In the genomic region with DNA sequence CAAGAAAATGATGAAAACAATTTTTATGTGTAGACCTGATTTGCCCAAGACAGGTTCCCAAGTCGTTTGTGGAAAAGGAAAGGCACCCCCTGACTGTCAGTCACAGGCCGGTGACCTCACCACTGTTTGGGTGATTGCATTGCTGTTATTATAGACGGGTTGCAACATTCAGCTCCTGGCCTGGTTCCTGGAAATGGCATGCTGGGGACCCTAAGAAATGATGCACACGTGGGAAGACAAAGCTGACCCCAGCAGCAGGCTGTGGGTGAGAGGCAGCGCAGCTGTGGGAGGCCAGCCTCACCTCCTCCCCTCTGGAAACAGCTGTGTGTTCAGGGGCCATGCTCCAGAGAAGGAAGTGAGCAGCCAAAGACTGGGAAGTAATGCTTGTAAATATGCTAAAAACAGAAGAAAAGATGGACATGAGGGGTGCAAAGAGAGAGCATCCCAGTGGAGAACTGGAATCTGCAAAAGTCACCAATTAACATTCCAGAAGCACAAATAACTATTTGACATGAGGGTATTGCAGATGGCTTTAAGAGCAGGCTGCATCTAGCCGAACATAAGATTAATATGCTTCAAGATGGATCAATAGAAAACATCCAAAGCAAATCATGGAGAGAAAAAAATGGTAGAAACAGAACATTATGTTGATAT, we compare ENCODE assay signal across 10 cellular contexts. TPM values are rescaled to one million over a fixed set of nuclear protein-coding genes. Genes with fewer than 3 reads are reported as not detected.
DNase-seq lines count a peak whose midpoint lies in the region; ATAC-seq and TF ChIP-seq lines count a peak whose summit lies in the region.
"Had no signal": no experiment of that assay in that cellular context is flagged by ENCODE, and none has a peak within 500 bp of the region (broad histone marks: within the 10 kb centered on the region; RNA-seq: fewer than 3 reads in every experiment).

No MANE protein-coding gene starts in this region.

- no peaks in the 10 kb centered on the region for H3K4me1 ChIP-seq in GM23338 (ENCODE audit: insufficient read depth)

- H3F3A ChIP-seq in GM23338 (replicated peaks; ENCODE audit: low read depth): no peaks in the 10 kb centered on the region

- H3K9me3 Mint-ChIP-seq in natural killer cell treated with Interleukin-12 subunit alpha and Interleukin-12 subunit beta and Interleukin-15 and Interleukin-18, amount 100 ng/mL, for 72 hours: no peaks in the 10 kb centered on the region
- H3K9me3 Mint-ChIP-seq in natural killer cell: no peaks in the 10 kb centered on the region
- 0 out of 3 replicates have a peak, but pooled peaks cover 2% of the 10 kb centered on the region for H3K9me3 Mint-ChIP-seq in GM23338

- H2AFZ ChIP-seq in GM23338: no peak overlapping the region

- no peaks in the 10 kb centered on the region for H3K36me3 Mint-ChIP-seq in natural killer cell treated with Interleukin-12 subunit alpha and Interleukin-12 subunit beta and Interleukin-15 and Interleukin-18, amount 100 ng/mL, for 72 hours
- H3K36me3 Mint-ChIP-seq in natural killer cell: no peaks in the 10 kb centered on the region
- H3K36me3 Mint-ChIP-seq in T-helper 17 cell (ENCODE audit: low read depth): no peaks in the 10 kb centered on the region
- H3K36me3 Mint-ChIP-seq in GM23338 (ENCODE audit: low read depth): no peaks in the 10 kb centered on the region

- intact Hi-C loops in natural killer cell (cut with micrococcal nuclease): no loop called here

- H3K27me3 Mint-ChIP-seq in natural killer cell treated with Interleukin-12 subunit alpha and Interleukin-12 subunit beta and Interleukin-15 and Interleukin-18, amount 100 ng/mL, for 72 hours: peaks cover 4 to 9% of the 10 kb centered on the region in 2 donors
- H3K27me3 Mint-ChIP-seq in natural killer cell (ENCODE audit: low read depth in 2 of 2) (no peaks in the 10 kb centered on the region), T-helper 17 cell (no peaks in the 10 kb centered on the region), GM23338 (ENCODE audit: insufficient read depth, low read depth, poor library complexity) (no peaks in the 10 kb centered on the region)

- peak; percentile 51 to 70 for ATAC-seq in natural killer cell treated with Interleukin-12 subunit alpha and Interleukin-12 subunit beta and Interleukin-15 and Interleukin-18, amount 100 ng/mL, for 72 hours
- ATAC-seq in natural killer cell: no peak
- no peak for ATAC-seq in T-helper 17 cell
- ATAC-seq in GM23338: no peak
- ATAC-seq: PC-3 had no signal

- no peaks in the 10 kb centered on the region for H3K79me2 ChIP-seq in GM23338 (replicated peaks; ENCODE audit: insufficient read depth)

- peak overlapping the region; percentile 85 for H3K4me3 Mint-ChIP-seq in natural killer cell treated with Interleukin-12 subunit alpha and Interleukin-12 subunit beta and Interleukin-15 and Interleukin-18, amount 100 ng/mL, for 72 hours
- H3K4me3 Mint-ChIP-seq in natural killer cell (no peak overlapping the region), T-helper 17 cell (no peak overlapping the region), GM23338 (no peak overlapping the region)

- peak overlapping the region; percentile 70 to 83 for H3K27ac Mint-ChIP-seq in natural killer cell treated with Interleukin-12 subunit alpha and Interleukin-12 subunit beta and Interleukin-15 and Interleukin-18, amount 100 ng/mL, for 72 hours
- H3K27ac Mint-ChIP-seq in natural killer cell (no peak overlapping the region), T-helper 17 cell (peak overlapping the region; percentile 77), GM23338 (no peak overlapping the region)

- no peaks in the 10 kb centered on the region for H3K9me2 ChIP-seq in GM23338 (ENCODE audit: insufficient read depth)

- H3K9me3 ChIP-seq in T-helper 17 cell (ENCODE audit: control insufficient read depth, low read length, poor library complexity, severe bottlenecking): no peaks in the 10 kb centered on the region

- H3K27ac ChIP-seq in GM23338 (ENCODE audit: low read depth): no peak overlapping the region
- no peak overlapping the region for H3K27ac ChIP-seq in coronary artery

- H3K4me2 ChIP-seq in GM23338: no peak overlapping the region

- H3K36me3 ChIP-seq in GM23338 (ENCODE audit: insufficient read depth): no peaks in the 10 kb centered on the region

- peaks cover 61 to 68% of the 10 kb centered on the region in 2 donors for H3K4me1 Mint-ChIP-seq in natural killer cell treated with Interleukin-12 subunit alpha and Interleukin-12 subunit beta and Interleukin-15 and Interleukin-18, amount 100 ng/mL, for 72 hours (ENCODE audit: low read depth in 2 of 2)
- H3K4me1 Mint-ChIP-seq in natural killer cell (peaks cover 58 to 69% of the 10 kb centered on the region in 2 donors), T-helper 17 cell (peaks cover 44% of the 10 kb centered on the region), GM23338 (no peaks in the 10 kb centered on the region; the same call in 1 of the 3 replicates)

- DNase-seq in natural killer cell treated with Interleukin-12 subunit alpha and Interleukin-12 subunit beta and Interleukin-15 and Interleukin-18, amount 100 ng/mL, for 72 hours (ENCODE audit: low spot score): peak; percentile 76
- DNase-seq in natural killer cell: no peak
- no peak for DNase-seq in T-helper 17 cell
- peak; percentile 23 to 46 for DNase-seq in foreskin fibroblast
- peak; percentile 36 for DNase-seq in ureter (ENCODE audit: low spot score)
- DNase-seq in GM10266 (ENCODE audit: extremely low spot score): no peak
- no peak for DNase-seq in GM23338 (ENCODE audit: low spot score)
- DNase-seq in coronary artery (ENCODE audit: low spot score): no peak
- DNase-seq: PC-3 had no signal

- no peak overlapping the region for H3K4me3 ChIP-seq in foreskin fibroblast (ENCODE audit: low read depth in 1 of 2, low read length in 2 of 2)
- no peak overlapping the region for H3K4me3 ChIP-seq in GM23338
- H3K4me3 ChIP-seq in coronary artery: no peak overlapping the region
- H3K4me3 ChIP-seq: skin epidermis had no signal

- no peaks in the 10 kb centered on the region for H3K27me3 ChIP-seq in GM23338 (ENCODE audit: insufficient read depth)

- TF ChIP-seq CTCF in natural killer cell (IDR thresholded peaks at IDR 0.05): no peak
- TF ChIP-seq CTCF in foreskin fibroblast (IDR thresholded peaks at IDR 0.05; ENCODE audit: low read depth, low read length): no peak
- TF ChIP-seq CTCF in GM10266 (IDR thresholded peaks at IDR 0.05; ENCODE audit: control insufficient read depth, insufficient read depth, low read depth, missing control alignments): no peak
- no peak for TF ChIP-seq CTCF in GM23338 (conservative IDR thresholded peaks at IDR 0.05; ENCODE audit: low read depth in 2 of 2)
- no peak for TF ChIP-seq CTCF in coronary artery (IDR thresholded peaks at IDR 0.05)

- no peaks in the 10 kb centered on the region for H4K20me1 ChIP-seq in GM23338 (replicated peaks; ENCODE audit: insufficient read depth)

TF ChIP-seq in GM23338, 12 proteins besides CTCF, POLR2A, EP300 and RAD21 (continues in another document):
- TF ChIP-seq ZNF114 (CRISPR knock-in tag; IDR thresholded peaks at IDR 0.05) (no peak), ZNF331 (CRISPR knock-in tag; IDR thresholded peaks at IDR 0.05; ENCODE audit: low read depth) (no peak), POLR2AphosphoS5 (IDR thresholded peaks at IDR 0.05; ENCODE audit: low read depth) (no peak), STAT1 (IDR thresholded peaks at IDR 0.05; ENCODE audit: unreplicated experiment) (no peak), EZH2phosphoT487 (IDR thresholded peaks at IDR 0.05; ENCODE audit: unreplicated experiment) (no peak)
- TF ChIP-seq, protein P1, sequence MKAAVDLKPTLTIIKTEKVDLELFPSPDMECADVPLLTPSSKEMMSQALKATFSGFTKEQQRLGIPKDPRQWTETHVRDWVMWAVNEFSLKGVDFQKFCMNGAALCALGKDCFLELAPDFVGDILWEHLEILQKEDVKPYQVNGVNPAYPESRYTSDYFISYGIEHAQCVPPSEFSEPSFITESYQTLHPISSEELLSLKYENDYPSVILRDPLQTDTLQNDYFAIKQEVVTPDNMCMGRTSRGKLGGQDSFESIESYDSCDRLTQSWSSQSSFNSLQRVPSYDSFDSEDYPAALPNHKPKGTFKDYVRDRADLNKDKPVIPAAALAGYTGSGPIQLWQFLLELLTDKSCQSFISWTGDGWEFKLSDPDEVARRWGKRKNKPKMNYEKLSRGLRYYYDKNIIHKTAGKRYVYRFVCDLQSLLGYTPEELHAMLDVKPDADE (IDR thresholded peaks at IDR 0.05): no peak

RNA-seq across cellular contexts. Expression of a gene that starts 23.4 kb away (rescaled TPM):
- total RNA-seq in natural killer cell treated with Interleukin-12 subunit alpha and Interleukin-12 subunit beta and Interleukin-15 and Interleukin-18, amount 100 ng/mL, for 72 hours: 1 to 10 TPM; 3.1 to 3.5 TPM
- total RNA-seq in natural killer cell: 10 to 100 TPM; 10.4 to 14.7 (median 13.8) TPM
- total RNA-seq in T-helper 17 cell: 10 to 100 TPM; 43.4 to 75.0 TPM
- 20.1 TPM for total RNA-seq in ureter
- total RNA-seq in GM23338 (2014; rRNA removed; shearing (Covaris generic)): 4.4 and 7.3 TPM in 2 replicates
- polyA plus RNA-seq in GM23338 (2016; fragmentation: Nextera tagmentation; extraction: Ambion mirVana): 1.3 and 1.7 TPM in 2 replicates

Comparison
In these comparisons a context has a peak if more than half of its experiments do, and no peak if none do; other contexts are left out.
1. ATAC-seq: peak in natural killer cell treated with Interleukin-12 subunit alpha and Interleukin-12 subunit beta and Interleukin-15 and Interleukin-18, amount 100 ng/mL, for 72 hours (2 of 2); none in natural killer cell (0 of 3), T-helper 17 cell (single experiment) and GM23338 (single experiment).
2. DNase-seq: peak in natural killer cell treated with Interleukin-12 subunit alpha and Interleukin-12 subunit beta and Interleukin-15 and Interleukin-18, amount 100 ng/mL, for 72 hours (single experiment), foreskin fibroblast (2 of 2) and ureter (single experiment); none in natural killer cell (single experiment), T-helper 17 cell (0 of 3), GM10266 (single experiment), GM23338 (single experiment) and coronary artery (single experiment).
3. H3K27ac Mint-ChIP-seq: peak in natural killer cell treated with Interleukin-12 subunit alpha and Interleukin-12 subunit beta and Interleukin-15 and Interleukin-18, amount 100 ng/mL, for 72 hours (2 of 2) and T-helper 17 cell (single experiment); none in natural killer cell (0 of 2) and GM23338 (single experiment).